1 cellular context compared by ENCODE assay signal in genomic region chr2:219045937-219046550, GRCh38.
A peak's percentile ranks its signal among the peaks of the same experiment; 100 is the strongest.
TF ChIP-seq lines count a peak whose summit lies in the region.

No MANE protein-coding gene starts in this region.

TF ChIP-seq in HepG2, 621 proteins besides CTCF, POLR2A, EP300 and RAD21 (continued from another document):
- TF ChIP-seq SIX1 (CRISPR knock-in tag; IDR thresholded peaks at IDR 0.05; ENCODE audit: borderline replicate concordance): peak; percentile 54; the same call in 1 of the 2 replicates
- peak; percentile 84; the same call in 1 of the 2 replicates for TF ChIP-seq HOXA7 (CRISPR knock-in tag; IDR thresholded peaks at IDR 0.05)
- TF ChIP-seq GMEB2 (CRISPR knock-in tag; IDR thresholded peaks at IDR 0.05; ENCODE audit: low read depth): no peak
- peak; percentile 50; the same call in 1 of the 2 replicates for TF ChIP-seq THAP11 (CRISPR knock-in tag; IDR thresholded peaks at IDR 0.05)
- TF ChIP-seq IKZF5 (CRISPR knock-in tag; IDR thresholded peaks at IDR 0.05): peak; percentile 71; the same call in 1 of the 2 replicates
- TF ChIP-seq ZNF331 (CRISPR knock-in tag; IDR thresholded peaks at IDR 0.05): peak; percentile 76; the same call in 1 of the 2 replicates
- TF ChIP-seq ERF (CRISPR knock-in tag; IDR thresholded peaks at IDR 0.05): peak; percentile 96
